In the genomic region with DNA sequence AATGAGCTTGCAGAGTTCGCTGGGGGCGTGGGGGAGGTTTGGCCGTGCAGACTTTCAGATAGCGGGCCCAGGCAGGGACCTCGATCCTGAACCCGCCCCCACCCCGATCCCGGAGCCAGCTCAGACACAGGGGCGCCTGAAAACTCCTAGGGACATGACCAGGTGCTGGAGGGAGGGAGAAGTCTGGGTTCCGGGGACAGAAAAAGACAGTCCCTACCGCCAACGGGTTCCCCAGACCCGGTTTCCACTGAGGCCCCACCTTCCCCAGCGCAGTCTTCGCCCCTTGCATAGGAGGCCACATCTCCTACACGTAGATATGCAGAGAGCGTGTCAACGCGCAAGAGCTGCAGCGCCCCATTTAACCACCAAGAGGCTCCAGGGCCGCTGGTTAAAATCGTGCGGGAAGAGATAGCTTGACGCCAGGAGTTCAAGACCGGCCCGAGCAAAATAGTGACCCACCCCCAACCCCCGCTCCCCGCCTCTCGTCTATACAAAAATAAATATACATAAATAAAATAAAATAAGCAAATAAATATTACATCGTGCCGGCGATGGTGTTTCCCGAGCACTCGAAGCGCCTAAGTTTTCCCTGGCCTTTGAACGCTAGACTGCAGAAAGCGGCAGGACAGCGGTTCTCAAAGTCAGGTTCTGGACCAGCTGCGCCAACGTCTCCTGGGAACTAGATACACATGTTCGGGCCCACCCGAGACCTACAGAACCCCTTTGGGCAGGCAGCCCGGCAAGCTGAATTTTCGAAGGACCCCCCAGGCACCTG, we compare ENCODE assay signal across 9 cellular contexts. TPM values are rescaled to one million over a fixed set of nuclear protein-coding genes. Genes with fewer than 3 reads are reported as not detected.
DNase-seq lines count a peak whose midpoint lies in the region; ATAC-seq and TF ChIP-seq lines count a peak whose summit lies in the region.
"Had no signal": no experiment of that assay in that cellular context is flagged by ENCODE, and none has a peak within 500 bp of the region (broad histone marks: within the 10 kb centered on the region; RNA-seq: fewer than 3 reads in every experiment).

No MANE protein-coding gene starts in this region.

- TF ChIP-seq CTCF in tibial artery (IDR thresholded peaks at IDR 0.05): no peak

- intact Hi-C loops in activated CD4-positive, alpha-beta T cell treated with anti-CD3 and anti-CD28 coated beads for 36 hours (cut with DNase I, micrococcal nuclease): no loop called here
- intact Hi-C loops in tibial artery (cut with DNase I; ENCODE audit: low total_unique reads): no loop called here

- H3K27me3 Mint-ChIP-seq in activated CD4-positive, alpha-beta T cell treated with anti-CD3 and anti-CD28 coated beads for 36 hours: peaks cover 59% of the 10 kb centered on the region

- H3K9me3 Mint-ChIP-seq in activated CD4-positive, alpha-beta T cell treated with anti-CD3 and anti-CD28 coated beads for 36 hours (ENCODE audit: low read depth): no peaks in the 10 kb centered on the region

- H3K36me3 Mint-ChIP-seq in activated CD4-positive, alpha-beta T cell treated with anti-CD3 and anti-CD28 coated beads for 36 hours (ENCODE audit: low read depth): no peaks in the 10 kb centered on the region

- H3K4me3 Mint-ChIP-seq in activated CD4-positive, alpha-beta T cell treated with anti-CD3 and anti-CD28 coated beads for 36 hours: no peak overlapping the region

- POLR2A ChIA-PET in activated CD4-positive, alpha-beta T cell treated with anti-CD3 and anti-CD28 coated beads for 36 hours (lab: Charles Lee): interaction anchor here (0.7 kb wide), 1 partner anchor 83 kb away, joined by 3 read pairs; no protein-coding TSS in a partner anchor

- DNase-seq in activated CD4-positive, alpha-beta T cell treated with anti-CD3 and anti-CD28 coated beads for 36 hours: peak; percentile 49
- no peak for DNase-seq in activated CD4-positive, alpha-beta T cell treated with anti-CD3 and anti-CD28 coated beads, Interleukin-2, amount 50 U/mL, for 48 hours
- no peak for DNase-seq in caudate nucleus (lab: John Stamatoyannopoulos, UW)
- DNase-seq in left lobe of liver (ENCODE audit: low spot score): no peak
- no peak for DNase-seq in tibial artery
- DNase-seq in activated CD4-positive, CD25-positive, alpha-beta regulatory T cell (lab: John Stamatoyannopoulos, UW): no peak
- DNase-seq in NCI-H748 treated with DMSO at 0.1 percent for 48 hours (lab: John Stamatoyannopoulos, UW): no peak
- DNase-seq in putamen (ENCODE audit: low spot score): no peak

- no peaks in the 10 kb centered on the region for H3K36me3 ChIP-seq in tibial artery

- peak; percentile 66 for ATAC-seq in activated CD4-positive, alpha-beta T cell treated with anti-CD3 and anti-CD28 coated beads for 36 hours
- peak; percentile 43 for ATAC-seq in left lobe of liver
- ATAC-seq: activated CD4-positive, CD25-positive, alpha-beta regulatory T cell treated with anti-CD3 and anti-CD28 coated beads, Interleukin-2, amount 50 U/mL, for 24 hours had no signal

- peaks cover 17% of the 10 kb centered on the region for H3K4me1 Mint-ChIP-seq in activated CD4-positive, alpha-beta T cell treated with anti-CD3 and anti-CD28 coated beads for 36 hours

- H3K27ac Mint-ChIP-seq in activated CD4-positive, alpha-beta T cell treated with anti-CD3 and anti-CD28 coated beads for 36 hours: no peak overlapping the region

- H3K4me1 ChIP-seq in tibial artery: peaks cover 4 to 64% (median 51%) of the 10 kb centered on the region in 4 donors

- H3K4me3 ChIP-seq in tibial artery: peak overlapping the region; percentile 50 to 52

- CTCF ChIA-PET in activated CD4-positive, alpha-beta T cell treated with anti-CD3 and anti-CD28 coated beads for 36 hours (lab: Charles Lee): interaction anchor here (0.6 to 2.5 kb wide), 10 partner anchors 9 to 1355 kb away, joined by 3 to 10 read pairs (median 3); no protein-coding TSS in a partner anchor

- H3K9me3 ChIP-seq in tibial artery: no peaks in the 10 kb centered on the region

- no peaks in the 10 kb centered on the region for H3K27me3 ChIP-seq in tibial artery

- H3K27ac ChIP-seq in caudate nucleus (ENCODE audit: low read depth, low read length) (peak overlapping the region; percentile 61), tibial artery (peak overlapping the region; percentile 68 to 85)

RNA-seq across cellular contexts. Expression of gene CCDC8, which starts 8.3 kb away (rescaled TPM):
- total RNA-seq in activated CD4-positive, alpha-beta T cell treated with anti-CD3 and anti-CD28 coated beads for 36 hours: not detected
- 0.55 TPM for total RNA-seq in left lobe of liver

RNA-seq across cellular contexts. Expression of gene PNMA8C, which starts 23.7 kb away (rescaled TPM):
- total RNA-seq in activated CD4-positive, alpha-beta T cell treated with anti-CD3 and anti-CD28 coated beads for 36 hours: not detected
- total RNA-seq in left lobe of liver: not detected

RNA-seq across cellular contexts. Expression of gene PPP5C, which starts 58.2 kb away (rescaled TPM):
- 100 to 1,000 TPM in 1 of 2 experiments, 10 to 100 TPM in 1; 100.0 to 129 TPM for total RNA-seq in activated CD4-positive, alpha-beta T cell treated with anti-CD3 and anti-CD28 coated beads for 36 hours
- 35.5 TPM for total RNA-seq in left lobe of liver
